ENCODE assay signal across 1 cellular context in the genomic region with DNA sequence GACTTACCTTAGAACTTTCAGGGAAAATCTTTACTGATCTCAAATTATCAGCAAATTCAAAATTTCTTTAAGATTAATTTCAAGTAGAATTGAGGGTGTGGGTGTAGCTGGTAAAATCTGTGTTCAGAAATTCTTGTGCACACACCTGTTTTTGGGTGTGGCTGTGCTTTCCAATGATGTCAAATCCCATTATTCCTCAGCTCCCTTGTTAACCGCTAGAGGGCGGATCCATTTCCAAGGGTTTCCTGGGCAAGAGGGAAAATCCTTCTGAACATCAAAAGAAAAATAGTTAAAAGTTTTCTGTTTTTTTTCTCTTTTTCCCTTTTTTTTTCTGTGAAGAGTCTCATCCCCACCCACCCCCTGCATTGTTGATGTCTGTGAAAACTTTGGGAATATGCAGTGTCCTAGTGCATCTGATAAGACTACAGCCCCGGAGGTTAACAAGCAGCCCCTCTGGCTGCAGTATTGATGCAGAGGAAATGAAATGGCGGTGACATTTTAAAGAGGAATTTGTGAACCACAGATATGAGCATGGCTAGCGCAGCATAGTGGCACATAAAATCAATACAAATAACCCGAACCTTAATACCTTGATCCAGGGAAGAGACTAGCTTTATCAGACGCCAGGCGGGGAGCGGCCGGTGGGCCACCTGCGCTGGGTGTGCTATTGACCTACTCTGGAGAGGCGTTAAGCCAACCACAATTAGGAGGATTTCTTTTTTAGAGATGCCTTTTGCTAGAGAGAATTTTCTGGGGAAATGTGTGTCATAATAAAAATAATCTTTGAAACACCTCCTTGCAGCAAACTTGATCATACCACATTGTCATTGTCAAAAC.
TF ChIP-seq lines count a peak whose summit lies in the region.

No MANE protein-coding gene starts in this region.

TF ChIP-seq in HepG2, 621 proteins besides CTCF, POLR2A, EP300 and RAD21 (continued from another document and continues in another):
- TF ChIP-seq, protein P1, sequence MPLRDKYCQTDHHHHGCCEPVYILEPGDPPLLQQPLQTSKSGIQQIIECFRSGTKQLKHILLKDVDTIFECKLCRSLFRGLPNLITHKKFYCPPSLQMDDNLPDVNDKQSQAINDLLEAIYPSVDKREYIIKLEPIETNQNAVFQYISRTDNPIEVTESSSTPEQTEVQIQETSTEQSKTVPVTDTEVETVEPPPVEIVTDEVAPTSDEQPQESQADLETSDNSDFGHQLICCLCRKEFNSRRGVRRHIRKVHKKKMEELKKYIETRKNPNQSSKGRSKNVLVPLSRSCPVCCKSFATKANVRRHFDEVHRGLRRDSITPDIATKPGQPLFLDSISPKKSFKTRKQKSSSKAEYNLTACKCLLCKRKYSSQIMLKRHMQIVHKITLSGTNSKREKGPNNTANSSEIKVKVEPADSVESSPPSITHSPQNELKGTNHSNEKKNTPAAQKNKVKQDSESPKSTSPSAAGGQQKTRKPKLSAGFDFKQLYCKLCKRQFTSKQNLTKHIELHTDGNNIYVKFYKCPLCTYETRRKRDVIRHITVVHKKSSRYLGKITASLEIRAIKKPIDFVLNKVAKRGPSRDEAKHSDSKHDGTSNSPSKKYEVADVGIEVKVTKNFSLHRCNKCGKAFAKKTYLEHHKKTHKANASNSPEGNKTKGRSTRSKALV (CRISPR knock-in tag; IDR thresholded peaks at IDR 0.05), result no peak
- no peak for TF ChIP-seq ZFP36L2 (CRISPR knock-in tag; IDR thresholded peaks at IDR 0.05)
- TF ChIP-seq, protein P2, sequence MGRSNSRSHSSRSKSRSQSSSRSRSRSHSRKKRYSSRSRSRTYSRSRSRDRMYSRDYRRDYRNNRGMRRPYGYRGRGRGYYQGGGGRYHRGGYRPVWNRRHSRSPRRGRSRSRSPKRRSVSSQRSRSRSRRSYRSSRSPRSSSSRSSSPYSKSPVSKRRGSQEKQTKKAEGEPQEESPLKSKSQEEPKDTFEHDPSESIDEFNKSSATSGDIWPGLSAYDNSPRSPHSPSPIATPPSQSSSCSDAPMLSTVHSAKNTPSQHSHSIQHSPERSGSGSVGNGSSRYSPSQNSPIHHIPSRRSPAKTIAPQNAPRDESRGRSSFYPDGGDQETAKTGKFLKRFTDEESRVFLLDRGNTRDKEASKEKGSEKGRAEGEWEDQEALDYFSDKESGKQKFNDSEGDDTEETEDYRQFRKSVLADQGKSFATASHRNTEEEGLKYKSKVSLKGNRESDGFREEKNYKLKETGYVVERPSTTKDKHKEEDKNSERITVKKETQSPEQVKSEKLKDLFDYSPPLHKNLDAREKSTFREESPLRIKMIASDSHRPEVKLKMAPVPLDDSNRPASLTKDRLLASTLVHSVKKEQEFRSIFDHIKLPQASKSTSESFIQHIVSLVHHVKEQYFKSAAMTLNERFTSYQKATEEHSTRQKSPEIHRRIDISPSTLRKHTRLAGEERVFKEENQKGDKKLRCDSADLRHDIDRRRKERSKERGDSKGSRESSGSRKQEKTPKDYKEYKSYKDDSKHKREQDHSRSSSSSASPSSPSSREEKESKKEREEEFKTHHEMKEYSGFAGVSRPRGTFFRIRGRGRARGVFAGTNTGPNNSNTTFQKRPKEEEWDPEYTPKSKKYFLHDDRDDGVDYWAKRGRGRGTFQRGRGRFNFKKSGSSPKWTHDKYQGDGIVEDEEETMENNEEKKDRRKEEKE (IDR thresholded peaks at IDR 0.05), result no peak
- TF ChIP-seq RXRA (CRISPR knock-in tag; IDR thresholded peaks at IDR 0.05), result no peak
- TF ChIP-seq, protein P3, sequence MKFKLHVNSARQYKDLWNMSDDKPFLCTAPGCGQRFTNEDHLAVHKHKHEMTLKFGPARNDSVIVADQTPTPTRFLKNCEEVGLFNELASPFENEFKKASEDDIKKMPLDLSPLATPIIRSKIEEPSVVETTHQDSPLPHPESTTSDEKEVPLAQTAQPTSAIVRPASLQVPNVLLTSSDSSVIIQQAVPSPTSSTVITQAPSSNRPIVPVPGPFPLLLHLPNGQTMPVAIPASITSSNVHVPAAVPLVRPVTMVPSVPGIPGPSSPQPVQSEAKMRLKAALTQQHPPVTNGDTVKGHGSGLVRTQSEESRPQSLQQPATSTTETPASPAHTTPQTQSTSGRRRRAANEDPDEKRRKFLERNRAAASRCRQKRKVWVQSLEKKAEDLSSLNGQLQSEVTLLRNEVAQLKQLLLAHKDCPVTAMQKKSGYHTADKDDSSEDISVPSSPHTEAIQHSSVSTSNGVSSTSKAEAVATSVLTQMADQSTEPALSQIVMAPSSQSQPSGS (CRISPR knock-in tag; IDR thresholded peaks at IDR 0.05), result peak; percentile 50; the same call in 1 of the 2 replicates
- TF ChIP-seq, protein P4, sequence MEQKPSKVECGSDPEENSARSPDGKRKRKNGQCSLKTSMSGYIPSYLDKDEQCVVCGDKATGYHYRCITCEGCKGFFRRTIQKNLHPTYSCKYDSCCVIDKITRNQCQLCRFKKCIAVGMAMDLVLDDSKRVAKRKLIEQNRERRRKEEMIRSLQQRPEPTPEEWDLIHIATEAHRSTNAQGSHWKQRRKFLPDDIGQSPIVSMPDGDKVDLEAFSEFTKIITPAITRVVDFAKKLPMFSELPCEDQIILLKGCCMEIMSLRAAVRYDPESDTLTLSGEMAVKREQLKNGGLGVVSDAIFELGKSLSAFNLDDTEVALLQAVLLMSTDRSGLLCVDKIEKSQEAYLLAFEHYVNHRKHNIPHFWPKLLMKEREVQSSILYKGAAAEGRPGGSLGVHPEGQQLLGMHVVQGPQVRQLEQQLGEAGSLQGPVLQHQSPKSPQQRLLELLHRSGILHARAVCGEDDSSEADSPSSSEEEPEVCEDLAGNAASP (CRISPR knock-in tag; IDR thresholded peaks at IDR 0.05; ENCODE audit: borderline replicate concordance), result peak; percentile 68
- TF ChIP-seq TOE1 (CRISPR knock-in tag; IDR thresholded peaks at IDR 0.05), result no peak
- no peak; the same call in 1 of the 2 replicates for TF ChIP-seq POGZ (CRISPR knock-in tag; IDR thresholded peaks at IDR 0.05)
- TF ChIP-seq, protein P5, sequence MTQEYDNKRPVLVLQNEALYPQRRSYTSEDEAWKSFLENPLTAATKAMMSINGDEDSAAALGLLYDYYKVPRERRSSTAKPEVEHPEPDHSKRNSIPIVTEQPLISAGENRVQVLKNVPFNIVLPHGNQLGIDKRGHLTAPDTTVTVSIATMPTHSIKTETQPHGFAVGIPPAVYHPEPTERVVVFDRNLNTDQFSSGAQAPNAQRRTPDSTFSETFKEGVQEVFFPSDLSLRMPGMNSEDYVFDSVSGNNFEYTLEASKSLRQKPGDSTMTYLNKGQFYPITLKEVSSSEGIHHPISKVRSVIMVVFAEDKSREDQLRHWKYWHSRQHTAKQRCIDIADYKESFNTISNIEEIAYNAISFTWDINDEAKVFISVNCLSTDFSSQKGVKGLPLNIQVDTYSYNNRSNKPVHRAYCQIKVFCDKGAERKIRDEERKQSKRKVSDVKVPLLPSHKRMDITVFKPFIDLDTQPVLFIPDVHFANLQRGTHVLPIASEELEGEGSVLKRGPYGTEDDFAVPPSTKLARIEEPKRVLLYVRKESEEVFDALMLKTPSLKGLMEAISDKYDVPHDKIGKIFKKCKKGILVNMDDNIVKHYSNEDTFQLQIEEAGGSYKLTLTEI (CRISPR knock-in tag; conservative IDR thresholded peaks at IDR 0.05), result no peak
- no peak for TF ChIP-seq CENPX (CRISPR knock-in tag; IDR thresholded peaks at IDR 0.05)
- TF ChIP-seq ZFP36L1 (CRISPR knock-in tag; IDR thresholded peaks at IDR 0.05), result no peak
- no peak for TF ChIP-seq ISL2 (CRISPR knock-in tag; IDR thresholded peaks at IDR 0.05)
- peak; percentile 99 for TF ChIP-seq SMC3 (IDR thresholded peaks at IDR 0.05; ENCODE audit: low read length)
- TF ChIP-seq PRMT3 (CRISPR knock-in tag; IDR thresholded peaks at IDR 0.05; ENCODE audit: borderline replicate concordance, low read depth), result no peak
- TF ChIP-seq RBM22 (optimal IDR thresholded peaks at IDR 0.05; ENCODE audit: low read length), result no peak
- TF ChIP-seq SOX13 (IDR thresholded peaks at IDR 0.05), result no peak
- TF ChIP-seq SOX13 (CRISPR knock-in tag; conservative IDR thresholded peaks at IDR 0.05 in 1 of 2, IDR thresholded peaks at IDR 0.05 in 1 of 2), result peak in 1 of 2 experiments; percentile 66; a peak in 2 of 4 replicates
- no peak for TF ChIP-seq ARHGAP35 (CRISPR knock-in tag; IDR thresholded peaks at IDR 0.05; ENCODE audit: borderline replicate concordance)
- no peak; the same call in 1 of the 2 replicates for TF ChIP-seq TARDBP (CRISPR knock-in tag; IDR thresholded peaks at IDR 0.05)
- TF ChIP-seq ZNF432 (CRISPR knock-in tag; IDR thresholded peaks at IDR 0.05; ENCODE audit: borderline replicate concordance), result no peak
- no peak for TF ChIP-seq SUZ12 (IDR thresholded peaks at IDR 0.05; ENCODE audit: low read depth, low read length)
- TF ChIP-seq, protein P6, sequence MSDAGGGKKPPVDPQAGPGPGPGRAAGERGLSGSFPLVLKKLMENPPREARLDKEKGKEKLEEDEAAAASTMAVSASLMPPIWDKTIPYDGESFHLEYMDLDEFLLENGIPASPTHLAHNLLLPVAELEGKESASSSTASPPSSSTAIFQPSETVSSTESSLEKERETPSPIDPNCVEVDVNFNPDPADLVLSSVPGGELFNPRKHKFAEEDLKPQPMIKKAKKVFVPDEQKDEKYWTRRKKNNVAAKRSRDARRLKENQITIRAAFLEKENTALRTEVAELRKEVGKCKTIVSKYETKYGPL (CRISPR knock-in tag; IDR thresholded peaks at IDR 0.05), result no peak
- TF ChIP-seq, protein P7, sequence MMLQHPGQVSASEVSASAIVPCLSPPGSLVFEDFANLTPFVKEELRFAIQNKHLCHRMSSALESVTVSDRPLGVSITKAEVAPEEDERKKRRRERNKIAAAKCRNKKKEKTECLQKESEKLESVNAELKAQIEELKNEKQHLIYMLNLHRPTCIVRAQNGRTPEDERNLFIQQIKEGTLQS (CRISPR knock-in tag; IDR thresholded peaks at IDR 0.05), result no peak
- no peak for TF ChIP-seq ZBTB8A (CRISPR knock-in tag; IDR thresholded peaks at IDR 0.05; ENCODE audit: borderline replicate concordance, low read depth)
- TF ChIP-seq ZNF747 (CRISPR knock-in tag; IDR thresholded peaks at IDR 0.05; ENCODE audit: borderline replicate concordance), result no peak
- TF ChIP-seq TSC22D2 (CRISPR knock-in tag; IDR thresholded peaks at IDR 0.05; ENCODE audit: borderline replicate concordance), result 0 out of 2 replicates have a peak, but pooled peaks have one; percentile 6
- TF ChIP-seq ZNF777 (CRISPR knock-in tag; IDR thresholded peaks at IDR 0.05), result no peak
- TF ChIP-seq, protein P8, sequence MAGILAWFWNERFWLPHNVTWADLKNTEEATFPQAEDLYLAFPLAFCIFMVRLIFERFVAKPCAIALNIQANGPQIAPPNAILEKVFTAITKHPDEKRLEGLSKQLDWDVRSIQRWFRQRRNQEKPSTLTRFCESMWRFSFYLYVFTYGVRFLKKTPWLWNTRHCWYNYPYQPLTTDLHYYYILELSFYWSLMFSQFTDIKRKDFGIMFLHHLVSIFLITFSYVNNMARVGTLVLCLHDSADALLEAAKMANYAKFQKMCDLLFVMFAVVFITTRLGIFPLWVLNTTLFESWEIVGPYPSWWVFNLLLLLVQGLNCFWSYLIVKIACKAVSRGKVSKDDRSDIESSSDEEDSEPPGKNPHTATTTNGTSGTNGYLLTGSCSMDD (CRISPR knock-in tag; IDR thresholded peaks at IDR 0.05), result no peak
- TF ChIP-seq, protein P9, sequence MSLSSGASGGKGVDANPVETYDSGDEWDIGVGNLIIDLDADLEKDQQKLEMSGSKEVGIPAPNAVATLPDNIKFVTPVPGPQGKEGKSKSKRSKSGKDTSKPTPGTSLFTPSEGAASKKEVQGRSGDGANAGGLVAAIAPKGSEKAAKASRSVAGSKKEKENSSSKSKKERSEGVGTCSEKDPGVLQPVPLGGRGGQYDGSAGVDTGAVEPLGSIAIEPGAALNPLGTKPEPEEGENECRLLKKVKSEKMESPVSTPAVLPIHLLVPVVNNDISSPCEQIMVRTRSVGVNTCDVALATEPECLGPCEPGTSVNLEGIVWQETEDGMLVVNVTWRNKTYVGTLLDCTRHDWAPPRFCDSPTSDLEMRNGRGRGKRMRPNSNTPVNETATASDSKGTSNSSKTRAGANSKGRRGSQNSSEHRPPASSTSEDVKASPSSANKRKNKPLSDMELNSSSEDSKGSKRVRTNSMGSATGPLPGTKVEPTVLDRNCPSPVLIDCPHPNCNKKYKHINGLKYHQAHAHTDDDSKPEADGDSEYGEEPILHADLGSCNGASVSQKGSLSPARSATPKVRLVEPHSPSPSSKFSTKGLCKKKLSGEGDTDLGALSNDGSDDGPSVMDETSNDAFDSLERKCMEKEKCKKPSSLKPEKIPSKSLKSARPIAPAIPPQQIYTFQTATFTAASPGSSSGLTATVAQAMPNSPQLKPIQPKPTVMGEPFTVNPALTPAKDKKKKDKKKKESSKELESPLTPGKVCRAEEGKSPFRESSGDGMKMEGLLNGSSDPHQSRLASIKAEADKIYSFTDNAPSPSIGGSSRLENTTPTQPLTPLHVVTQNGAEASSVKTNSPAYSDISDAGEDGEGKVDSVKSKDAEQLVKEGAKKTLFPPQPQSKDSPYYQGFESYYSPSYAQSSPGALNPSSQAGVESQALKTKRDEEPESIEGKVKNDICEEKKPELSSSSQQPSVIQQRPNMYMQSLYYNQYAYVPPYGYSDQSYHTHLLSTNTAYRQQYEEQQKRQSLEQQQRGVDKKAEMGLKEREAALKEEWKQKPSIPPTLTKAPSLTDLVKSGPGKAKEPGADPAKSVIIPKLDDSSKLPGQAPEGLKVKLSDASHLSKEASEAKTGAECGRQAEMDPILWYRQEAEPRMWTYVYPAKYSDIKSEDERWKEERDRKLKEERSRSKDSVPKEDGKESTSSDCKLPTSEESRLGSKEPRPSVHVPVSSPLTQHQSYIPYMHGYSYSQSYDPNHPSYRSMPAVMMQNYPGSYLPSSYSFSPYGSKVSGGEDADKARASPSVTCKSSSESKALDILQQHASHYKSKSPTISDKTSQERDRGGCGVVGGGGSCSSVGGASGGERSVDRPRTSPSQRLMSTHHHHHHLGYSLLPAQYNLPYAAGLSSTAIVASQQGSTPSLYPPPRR (CRISPR knock-in tag; IDR thresholded peaks at IDR 0.05; ENCODE audit: borderline replicate concordance), result no peak
- no peak for TF ChIP-seq MIER2 (CRISPR knock-in tag; IDR thresholded peaks at IDR 0.05)
- TF ChIP-seq, protein P10, sequence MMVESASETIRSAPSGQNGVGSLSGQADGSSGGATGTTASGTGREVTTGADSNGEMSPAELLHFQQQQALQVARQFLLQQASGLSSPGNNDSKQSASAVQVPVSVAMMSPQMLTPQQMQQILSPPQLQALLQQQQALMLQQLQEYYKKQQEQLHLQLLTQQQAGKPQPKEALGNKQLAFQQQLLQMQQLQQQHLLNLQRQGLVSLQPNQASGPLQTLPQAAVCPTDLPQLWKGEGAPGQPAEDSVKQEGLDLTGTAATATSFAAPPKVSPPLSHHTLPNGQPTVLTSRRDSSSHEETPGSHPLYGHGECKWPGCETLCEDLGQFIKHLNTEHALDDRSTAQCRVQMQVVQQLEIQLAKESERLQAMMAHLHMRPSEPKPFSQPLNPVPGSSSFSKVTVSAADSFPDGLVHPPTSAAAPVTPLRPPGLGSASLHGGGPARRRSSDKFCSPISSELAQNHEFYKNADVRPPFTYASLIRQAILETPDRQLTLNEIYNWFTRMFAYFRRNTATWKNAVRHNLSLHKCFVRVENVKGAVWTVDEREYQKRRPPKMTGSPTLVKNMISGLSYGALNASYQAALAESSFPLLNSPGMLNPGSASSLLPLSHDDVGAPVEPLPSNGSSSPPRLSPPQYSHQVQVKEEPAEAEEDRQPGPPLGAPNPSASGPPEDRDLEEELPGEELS (CRISPR knock-in tag; IDR thresholded peaks at IDR 0.05), result no peak
- TF ChIP-seq, protein P11, sequence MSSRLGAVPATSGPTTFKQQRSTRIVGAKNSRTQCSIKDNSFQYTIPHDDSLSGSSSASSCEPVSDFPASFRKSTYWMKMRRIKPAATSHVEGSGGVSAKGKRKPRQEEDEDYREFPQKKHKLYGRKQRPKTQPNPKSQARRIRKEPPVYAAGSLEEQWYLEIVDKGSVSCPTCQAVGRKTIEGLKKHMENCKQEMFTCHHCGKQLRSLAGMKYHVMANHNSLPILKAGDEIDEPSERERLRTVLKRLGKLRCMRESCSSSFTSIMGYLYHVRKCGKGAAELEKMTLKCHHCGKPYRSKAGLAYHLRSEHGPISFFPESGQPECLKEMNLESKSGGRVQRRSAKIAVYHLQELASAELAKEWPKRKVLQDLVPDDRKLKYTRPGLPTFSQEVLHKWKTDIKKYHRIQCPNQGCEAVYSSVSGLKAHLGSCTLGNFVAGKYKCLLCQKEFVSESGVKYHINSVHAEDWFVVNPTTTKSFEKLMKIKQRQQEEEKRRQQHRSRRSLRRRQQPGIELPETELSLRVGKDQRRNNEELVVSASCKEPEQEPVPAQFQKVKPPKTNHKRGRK (CRISPR knock-in tag; IDR thresholded peaks at IDR 0.05), result no peak
- TF ChIP-seq ZNF7 (CRISPR knock-in tag; IDR thresholded peaks at IDR 0.05), result no peak
